Comparison of ENCODE assay signal across 8 cellular contexts in the genomic region with DNA sequence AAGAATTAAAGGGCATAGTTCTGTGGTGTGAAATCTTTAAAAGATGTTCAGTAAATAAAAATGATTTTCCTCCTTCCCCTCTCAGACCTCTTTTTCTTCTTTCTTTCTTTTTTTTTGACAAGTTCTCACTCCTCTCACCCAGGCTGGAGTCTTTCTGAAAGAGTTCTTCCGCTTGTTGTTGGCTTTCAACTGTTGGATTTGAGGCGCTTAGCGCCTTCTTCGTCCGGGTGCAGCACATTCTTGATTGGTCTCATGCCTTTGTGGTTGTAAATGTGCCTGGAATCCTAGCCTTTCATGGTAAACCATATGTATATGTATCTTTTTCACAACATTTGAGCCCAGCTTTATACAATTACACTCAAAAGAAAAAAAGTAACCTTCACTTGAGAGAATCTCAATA. TPM values are rescaled to one million over a fixed set of nuclear protein-coding genes. Genes with fewer than 3 reads are reported as not detected.
DNase-seq lines count a peak whose midpoint lies in the region; ATAC-seq and TF ChIP-seq lines count a peak whose summit lies in the region.

No MANE protein-coding gene starts in this region.

- H3K4me2 ChIP-seq in OCI-LY1 (ENCODE audit: low read length) = peak overlapping the region; percentile 95

- peaks cover 5% of the 10 kb centered on the region for H3K36me3 Mint-ChIP-seq in endothelial cell (ENCODE audit: low read depth, unreplicated experiment)
- peaks cover 9% of the 10 kb centered on the region for H3K36me3 Mint-ChIP-seq in progenitor cell of endocrine pancreas (ENCODE audit: insufficient read depth)

- H3K27me3 Mint-ChIP-seq in endothelial cell (ENCODE audit: unreplicated experiment) (peaks cover 5% of the 10 kb centered on the region), progenitor cell of endocrine pancreas (no peaks in the 10 kb centered on the region)

- no peak overlapping the region for H2AFZ ChIP-seq in OCI-LY1 (ENCODE audit: low read length)

- H3K9ac ChIP-seq in OCI-LY1 (ENCODE audit: low read length) = peak overlapping the region; percentile 85

- no peaks in the 10 kb centered on the region for H3F3A ChIP-seq in OCI-LY1 (ENCODE audit: insufficient read depth, low read length)

- H4K20me1 ChIP-seq in OCI-LY1 (ENCODE audit: insufficient read depth, low read length) = no peaks in the 10 kb centered on the region

- TF ChIP-seq CTCF in OCI-LY1 (IDR thresholded peaks at IDR 0.05; ENCODE audit: low read length) (no peak), endothelial cell (IDR thresholded peaks at IDR 0.05; ENCODE audit: unreplicated experiment) (no peak), progenitor cell of endocrine pancreas (IDR thresholded peaks at IDR 0.05; ENCODE audit: unreplicated experiment) (no peak)

- DNase-seq in endothelial cell (ENCODE audit: low spot score) (no peak), progenitor cell of endocrine pancreas (ENCODE audit: low spot score, unreplicated experiment) (no peak), midbrain (lab: John Stamatoyannopoulos, UW) (no peak), Ammon's horn (ENCODE audit: low spot score) (no peak)

- peak overlapping the region; percentile 99 for H3K27ac Mint-ChIP-seq in endothelial cell (ENCODE audit: unreplicated experiment)
- peak overlapping the region; percentile 99 for H3K27ac Mint-ChIP-seq in progenitor cell of endocrine pancreas

- H3K4me3 ChIP-seq in GM08714 (ENCODE audit: low read length) (peak overlapping the region; percentile 97), OCI-LY1 (ENCODE audit: low read depth, low read length, poor library complexity, severe bottlenecking) (peak overlapping the region; percentile 85)

- H3K4me1 Mint-ChIP-seq in endothelial cell (ENCODE audit: unreplicated experiment) (peaks cover 18% of the 10 kb centered on the region), progenitor cell of endocrine pancreas (ENCODE audit: low read depth) (peaks cover 26% of the 10 kb centered on the region)

- peak overlapping the region; percentile 33 for H3K27ac ChIP-seq in OCI-LY1 (ENCODE audit: low read depth, low read length, poor library complexity, severe bottlenecking)

- no peaks in the 10 kb centered on the region for H3K9me3 ChIP-seq in OCI-LY1 (ENCODE audit: low read length)

- H3K79me2 ChIP-seq in OCI-LY1 (ENCODE audit: insufficient read depth, low read length) = peaks cover 19% of the 10 kb centered on the region

- no peaks in the 10 kb centered on the region for H3K27me3 ChIP-seq in OCI-LY1 (ENCODE audit: insufficient read depth, low read length)

- peaks cover 41% of the 10 kb centered on the region for H3K36me3 ChIP-seq in OCI-LY1 (ENCODE audit: insufficient read depth, low read length)

- no peaks in the 10 kb centered on the region for H3K9me2 ChIP-seq in OCI-LY1 (ENCODE audit: low read depth, low read length)

- no peaks in the 10 kb centered on the region for H3K9me3 Mint-ChIP-seq in endothelial cell (ENCODE audit: unreplicated experiment)
- H3K9me3 Mint-ChIP-seq in progenitor cell of endocrine pancreas (ENCODE audit: low read depth) = no peaks in the 10 kb centered on the region

- H3K4me3 Mint-ChIP-seq in endothelial cell (ENCODE audit: unreplicated experiment) (peak overlapping the region; percentile 93), progenitor cell of endocrine pancreas (ENCODE audit: low read depth) (peak overlapping the region; percentile 99)

- peaks cover 51% of the 10 kb centered on the region for H3K4me1 ChIP-seq in OCI-LY1 (ENCODE audit: insufficient read depth, low read length, severe bottlenecking)

- ATAC-seq in GM21786 (IDR thresholded peaks at IDR 0.05; ENCODE audit: unreplicated experiment) = no peak
- no peak for ATAC-seq in GM21381 (IDR thresholded peaks at IDR 0.05; ENCODE audit: unreplicated experiment)

RNA-seq across cellular contexts. Expression of a gene that starts 1.0 kb away (rescaled TPM):
- total RNA-seq in endothelial cell (ENCODE audit: unreplicated experiment) (7.0 TPM), progenitor cell of endocrine pancreas (9.3 and 12.7 TPM in 2 replicates)
